ENCODE assay signal across 8 cellular contexts in the genomic region with DNA sequence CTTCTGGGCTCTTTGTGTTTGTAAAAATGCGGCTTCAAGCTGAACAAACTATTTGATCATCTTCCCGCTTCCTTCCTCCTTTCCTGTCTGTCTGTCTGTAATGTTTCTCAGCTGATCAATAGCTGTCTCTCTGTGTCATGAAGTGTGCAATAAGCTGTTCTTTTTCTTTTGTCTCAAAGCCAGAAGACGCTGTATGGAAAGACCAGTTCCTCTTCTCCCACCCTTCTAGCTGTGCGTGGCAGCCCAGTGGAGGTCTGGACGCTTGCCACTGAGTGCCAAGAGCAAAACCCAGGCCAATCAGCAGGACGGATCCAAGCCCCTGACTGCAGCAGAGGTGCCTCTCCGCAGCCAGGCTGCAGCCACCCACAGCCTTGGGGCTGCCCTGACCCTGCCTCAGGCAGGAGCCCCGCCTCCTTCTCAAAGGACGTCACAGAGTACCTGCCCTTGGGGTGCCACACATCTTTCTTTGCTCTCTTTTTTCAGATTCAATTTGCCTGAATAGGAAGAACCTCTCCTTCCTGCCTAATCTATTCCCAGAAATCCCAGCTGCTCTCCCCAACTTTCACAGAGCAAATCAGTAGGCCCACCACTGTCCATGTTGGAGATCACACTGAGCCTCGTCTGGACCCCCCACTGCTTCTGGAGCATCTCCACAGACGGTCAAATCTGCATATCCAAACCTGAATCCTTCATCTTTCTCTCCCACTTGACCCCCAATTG. TPM values are rescaled to one million over a fixed set of nuclear protein-coding genes. Genes with fewer than 3 reads are reported as not detected.
A peak's percentile ranks its signal among the peaks of the same experiment; 100 is the strongest.
DNase-seq lines count a peak whose midpoint lies in the region; ATAC-seq, FAIRE-seq and TF ChIP-seq lines count a peak whose summit lies in the region.

No MANE protein-coding gene starts in this region.

- peak; percentile 14 for ATAC-seq in left colon

- no peak for TF ChIP-seq CTCF in astrocyte of the spinal cord (IDR thresholded peaks at IDR 0.05; ENCODE audit: low read depth, low read length)

- DNase-seq in HT1080 (ENCODE audit: low read depth) (peak; percentile 93), T-helper 1 cell (peak in 4 of 5 donors; percentile 34 to 77 (median 40)), astrocyte of the spinal cord (ENCODE audit: low read depth, low spot score) (peak; percentile 74), left colon (peak; percentile 56 to 69), NCI-H1694 (lab: John Stamatoyannopoulos, UW) (no peak), GM12892 (ENCODE audit: insufficient read length) (no peak), EL (no peak)
- DNase-seq in stimulated activated CD4-positive, alpha-beta T cell treated with anti-CD3 and anti-CD28 coated beads, Interleukin-4, amount 100 ng/mL, for 24 hours, result peak; percentile 49

- intact Hi-C loops in left colon (cut with DNase I, micrococcal nuclease), result no loop called here

- in situ Hi-C loops in astrocyte of the spinal cord (cut with HindIII; ENCODE audit: low sequenced_read_pairs), result no loop called here

- no peak for TF ChIP-seq POLR2A in GM12892 (IDR thresholded peaks at IDR 0.05; ENCODE audit: low read depth, low read length)

- FAIRE-seq in GM12892 (lab: Jason Lieb, UNC), result no peak

- H3K4me3 ChIP-seq in astrocyte of the spinal cord (ENCODE audit: low read depth, low read length), result no peak overlapping the region

RNA-seq across cellular contexts. Expression of a gene that starts 59.1 kb away (rescaled TPM):
- 8.0 and 11.4 TPM in 2 replicates for total RNA-seq in HT1080 (2014; rRNA removed; shearing (Covaris generic))
- 8.8 and 11.5 TPM in 2 replicates for polyA plus RNA-seq in HT1080 (2015; cell fraction: cytosol; rRNA removed)
- 8.5 and 8.7 TPM in 2 replicates for polyA plus RNA-seq in HT1080 (2015; cell fraction: nucleus; rRNA removed)
- 10 to 100 TPM; 11.8 to 14.6 TPM for total RNA-seq in left colon
- polyA plus RNA-seq in GM12892 (2012; ENCODE audit: missing spikeins), result not detected

Comparison
In these comparisons a context has a peak if more than half of its experiments do, and no peak if none do; other contexts are left out.
1. DNase-seq: peak in HT1080 (single experiment), T-helper 1 cell (4 of 5), astrocyte of the spinal cord (single experiment), left colon (2 of 2) and stimulated activated CD4-positive, alpha-beta T cell treated with anti-CD3 and anti-CD28 coated beads, Interleukin-4, amount 100 ng/mL, for 24 hours (single experiment); none in NCI-H1694 (single experiment), GM12892 (single experiment) and EL (single experiment).